In the genomic region with DNA sequence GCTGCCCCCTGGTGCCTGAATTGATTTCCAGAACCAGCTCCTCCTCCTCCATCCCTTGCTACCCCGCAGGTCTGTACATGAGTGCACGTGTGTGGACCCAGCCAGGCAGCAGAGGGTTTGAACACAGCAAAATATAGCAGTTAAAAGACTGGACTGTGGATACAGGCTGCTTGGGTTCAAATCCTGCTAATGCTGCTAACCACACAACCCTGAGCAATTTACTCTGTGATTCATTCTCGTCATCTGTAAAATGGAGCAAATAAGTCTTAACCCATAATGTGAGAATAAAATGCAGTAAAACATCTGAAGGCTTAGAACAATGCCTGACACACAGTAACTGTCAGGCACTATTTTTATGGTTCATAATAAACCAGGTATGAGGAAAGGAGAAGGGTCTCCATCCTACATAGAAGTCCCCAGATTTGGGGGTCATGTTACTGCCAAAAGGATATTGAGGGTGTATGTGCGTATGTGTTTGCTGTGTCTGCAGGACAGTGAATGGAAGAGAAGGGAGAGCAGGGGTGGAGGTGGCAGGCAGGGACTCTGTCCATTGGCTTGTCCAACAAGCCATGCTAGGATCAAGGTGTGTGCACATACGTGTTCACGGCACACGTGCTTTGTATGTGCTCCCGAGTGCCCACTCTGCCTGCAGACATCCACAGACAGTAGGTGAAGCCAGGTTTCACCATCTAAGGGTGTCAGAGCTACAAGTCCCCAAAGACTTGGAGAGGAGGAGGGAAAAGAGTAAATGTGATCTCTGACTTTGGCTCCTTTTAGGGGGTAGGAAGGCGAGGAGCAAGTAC, we compare ENCODE assay signal across 8 cellular contexts. TPM values are rescaled to one million over a fixed set of nuclear protein-coding genes. Genes with fewer than 3 reads are reported as not detected.
DNase-seq lines count a peak whose midpoint lies in the region; ATAC-seq and TF ChIP-seq lines count a peak whose summit lies in the region.

No MANE protein-coding gene starts in this region.

- H3K27ac ChIP-seq in adrenal gland (peak overlapping the region; percentile 76 to 100 (median 99)), mesenchymal stem cell (ENCODE audit: low read length, poor library complexity, severe bottlenecking) (peak overlapping the region; percentile 93), upper lobe of left lung (peak overlapping the region; percentile 94 to 100 (median 99))

- H3K4ac ChIP-seq in mesenchymal stem cell (ENCODE audit: low read depth in 1 of 2, low read length in 2 of 2), result peak overlapping the region in 1 of 2 experiments; percentile 13

- H3K27ac Mint-ChIP-seq in T-helper 1 cell treated with Interleukin-12 subunit alpha and Interleukin-12 subunit beta and Interleukin-4 antibody, amounts not matched to agents 30 μg/mL and 1 μg/mL, for 36 hours, result peak overlapping the region; percentile 95

- H3K36me3 ChIP-seq in adrenal gland (replicated peaks in 1 of 2) (peaks cover 0 to 9% of the 10 kb centered on the region in 2 donors), mesenchymal stem cell (ENCODE audit: control insufficient read depth in 1 of 2, insufficient read depth in 2 of 2, low read depth in 1 of 2, low read length in 2 of 2) (peaks cover 2 to 9% of the 10 kb centered on the region in 2 experiments), upper lobe of left lung (peaks cover 0 to 12% (median 7%) of the 10 kb centered on the region in 4 donors)

- H3K4me1 Mint-ChIP-seq in T-helper 1 cell treated with Interleukin-12 subunit alpha and Interleukin-12 subunit beta and Interleukin-4 antibody, amounts not matched to agents 30 μg/mL and 1 μg/mL, for 36 hours (ENCODE audit: low read depth), result peaks cover 27% of the 10 kb centered on the region

- H2BK12ac ChIP-seq in mesenchymal stem cell (ENCODE audit: low read length in 2 of 2), result peak overlapping the region; percentile 43 to 90

- H3K4me1 ChIP-seq in adrenal gland (replicated peaks in 1 of 2) (peaks cover 12 to 29% of the 10 kb centered on the region in 2 donors), mesenchymal stem cell (ENCODE audit: control insufficient read depth, insufficient read depth, low read depth, low read length) (peaks cover 16% of the 10 kb centered on the region), upper lobe of left lung (peaks cover 27 to 34% (median 31%) of the 10 kb centered on the region in 4 donors)

- no peak for DNase-seq in T-helper 1 cell
- no peak for DNase-seq in adrenal gland
- no peak for DNase-seq in mesenchymal stem cell
- DNase-seq in upper lobe of left lung, result no peak
- DNase-seq in NCI-H82 (lab: John Stamatoyannopoulos, UW), result no peak
- no peak for DNase-seq in Kasumi-1 (lab: John Stamatoyannopoulos, UW)

- H3K14ac ChIP-seq in mesenchymal stem cell (ENCODE audit: low read length in 2 of 2), result no peak overlapping the region

- H3K9ac ChIP-seq in mesenchymal stem cell (ENCODE audit: low read length), result peak overlapping the region; percentile 97

- H2BK15ac ChIP-seq in mesenchymal stem cell (ENCODE audit: low read depth, poor library complexity, severe bottlenecking), result no peak overlapping the region

- H2AK5ac ChIP-seq in mesenchymal stem cell (ENCODE audit: low read length, severe bottlenecking), result no peak overlapping the region

- H3K18ac ChIP-seq in mesenchymal stem cell (ENCODE audit: low read depth in 1 of 2, low read length in 2 of 2), result peak overlapping the region; percentile 11 to 37

- H3K23ac ChIP-seq in mesenchymal stem cell (ENCODE audit: low read length in 2 of 2), result no peak overlapping the region

- no peaks in the 10 kb centered on the region for H3K9me3 Mint-ChIP-seq in T-helper 1 cell treated with Interleukin-12 subunit alpha and Interleukin-12 subunit beta and Interleukin-4 antibody, amounts not matched to agents 30 μg/mL and 1 μg/mL, for 36 hours

- H3K27me3 Mint-ChIP-seq in T-helper 1 cell treated with Interleukin-12 subunit alpha and Interleukin-12 subunit beta and Interleukin-4 antibody, amounts not matched to agents 30 μg/mL and 1 μg/mL, for 36 hours (ENCODE audit: low read depth), result peaks cover 4% of the 10 kb centered on the region

- H3K4me3 ChIP-seq in adrenal gland, result peak overlapping the region in 2 of 4 donors; percentile 60 to 83
- H3K4me3 ChIP-seq in mesenchymal stem cell (ENCODE audit: insufficient read depth in 1 of 2, low read depth in 1 of 2, low read length in 2 of 2), result peak overlapping the region; percentile 32 to 98
- H3K4me3 ChIP-seq in upper lobe of left lung, result peak overlapping the region in 3 of 4 donors; percentile 67 to 78 (median 67)

- peak overlapping the region; percentile 97 for H3K4me3 Mint-ChIP-seq in T-helper 1 cell treated with Interleukin-12 subunit alpha and Interleukin-12 subunit beta and Interleukin-4 antibody, amounts not matched to agents 30 μg/mL and 1 μg/mL, for 36 hours

- no peak overlapping the region for H2BK120ac ChIP-seq in mesenchymal stem cell (ENCODE audit: low read depth, low read length)

- peaks cover 8% of the 10 kb centered on the region for H3K36me3 Mint-ChIP-seq in T-helper 1 cell treated with Interleukin-12 subunit alpha and Interleukin-12 subunit beta and Interleukin-4 antibody, amounts not matched to agents 30 μg/mL and 1 μg/mL, for 36 hours (ENCODE audit: low read depth)

- peak in 2 of 6 experiments; percentile 56 to 74 for TF ChIP-seq CTCF in adrenal gland (IDR thresholded peaks at IDR 0.05)
- TF ChIP-seq CTCF in upper lobe of left lung (IDR thresholded peaks at IDR 0.05), result peak in 2 of 6 experiments; percentile 70 to 83

- ATAC-seq in HG03175 (IDR thresholded peaks at IDR 0.05; ENCODE audit: unreplicated experiment), result peak; percentile 56
- peak in 1 of 2 donors; percentile 76 for ATAC-seq in upper lobe of left lung (ENCODE audit: low FRiP score in 2 of 2)

- H3K27me3 ChIP-seq in adrenal gland (no peaks in the 10 kb centered on the region), mesenchymal stem cell (ENCODE audit: control insufficient read depth in 1 of 2, insufficient read depth in 1 of 2, low read length in 2 of 2) (no peaks in the 10 kb centered on the region), upper lobe of left lung (no peaks in the 10 kb centered on the region)

- no peak overlapping the region for H4K8ac ChIP-seq in mesenchymal stem cell (ENCODE audit: low read length)

- no peaks in the 10 kb centered on the region for H3K9me3 ChIP-seq in adrenal gland (replicated peaks in 1 of 3)
- no peaks in the 10 kb centered on the region for H3K9me3 ChIP-seq in mesenchymal stem cell (ENCODE audit: control insufficient read depth, low read length)
- no peaks in the 10 kb centered on the region for H3K9me3 ChIP-seq in upper lobe of left lung

- no peak for TF ChIP-seq EP300 in upper lobe of left lung (IDR thresholded peaks at IDR 0.05)

- peak overlapping the region; percentile 9 for H4K91ac ChIP-seq in mesenchymal stem cell (ENCODE audit: low read length)

- no peak overlapping the region for H2AFZ ChIP-seq in mesenchymal stem cell (ENCODE audit: low read depth, low read length)

- intact Hi-C loops in adrenal gland (cut with DNase I), result loop anchor here (2.0 to 5.0 kb wide), 2 partner anchors 35 to 42 kb away; partner anchors contain the start of gene NEMP1 (in 1 of the 2)

- peak overlapping the region; percentile 93 for H3K4me2 ChIP-seq in mesenchymal stem cell (ENCODE audit: low read length, poor library complexity, severe bottlenecking)

- H2BK5ac ChIP-seq in mesenchymal stem cell (ENCODE audit: low read depth, low read length, poor library complexity, severe bottlenecking), result no peak overlapping the region

- peaks cover 5% of the 10 kb centered on the region for H3K79me1 ChIP-seq in mesenchymal stem cell (replicated peaks; ENCODE audit: low read length, poor library complexity, severe bottlenecking)

- TF ChIP-seq POLR2A in adrenal gland (IDR thresholded peaks at IDR 0.05) (no peak), upper lobe of left lung (IDR thresholded peaks at IDR 0.05) (no peak)

- 57 to 73% (median 62%) methylated on average over 7 to 9 of the region's 9 CpGs for WGBS in adrenal gland, 4 donors
- 65% methylated on average over 7 of the region's 9 CpGs for WGBS in mesenchymal stem cell
- 59 to 64% methylated on average over 9 of the region's 9 CpGs for WGBS in upper lobe of left lung, 2 donors

RNA-seq across cellular contexts. Expression of gene STAT6, which starts 1.5 kb away (rescaled TPM):
- 100 to 1,000 TPM; 109 to 227 (median 155) TPM for total RNA-seq in adrenal gland
- polyA plus RNA-seq in adrenal gland, result 100 to 1,000 TPM; 102 to 321 (median 177) TPM
- polyA plus RNA-seq in mesenchymal stem cell (2013, experiment 1 of 2), result 87.5 TPM
- 89.4 TPM for polyA plus RNA-seq in mesenchymal stem cell (2013, experiment 2 of 2)
- 100 to 1,000 TPM; 123 to 605 (median 251) TPM for total RNA-seq in upper lobe of left lung

RNA-seq across cellular contexts. Expression of gene LRP1, which starts 15.6 kb away (rescaled TPM):
- total RNA-seq in adrenal gland (100 to 1,000 TPM; 126 to 307 (median 179) TPM), upper lobe of left lung (100 to 1,000 TPM; 137 to 504 (median 308) TPM)
- polyA plus RNA-seq in adrenal gland, result 10 to 100 TPM; 21.2 to 81.0 (median 59.2) TPM
- 68.9 TPM for polyA plus RNA-seq in mesenchymal stem cell (2013, experiment 1 of 2)
- 57.9 TPM for polyA plus RNA-seq in mesenchymal stem cell (2013, experiment 2 of 2)

RNA-seq across cellular contexts. Expression of gene NAB2, which starts 23.8 kb away (rescaled TPM):
- total RNA-seq in adrenal gland, result 10 to 100 TPM; 16.8 to 36.0 (median 18.7) TPM
- 10 to 100 TPM in 2 of 3 donors, 1 to 10 TPM in 1; 9.4 to 64.6 (median 56.9) TPM for polyA plus RNA-seq in adrenal gland
- 28.9 TPM for polyA plus RNA-seq in mesenchymal stem cell (2013, experiment 1 of 2)
- polyA plus RNA-seq in mesenchymal stem cell (2013, experiment 2 of 2), result 27.0 TPM
- total RNA-seq in upper lobe of left lung, result 10 to 100 TPM; 18.1 to 64.9 (median 31.5) TPM

RNA-seq across cellular contexts. Expression of gene NEMP1, which starts 34.1 kb away (rescaled TPM):
- 10 to 100 TPM in 3 of 8 donors, 1 to 10 TPM in 5; 5.8 to 16.4 (median 8.8) TPM for total RNA-seq in adrenal gland
- polyA plus RNA-seq in adrenal gland, result 1 to 10 TPM; 2.7 to 5.7 (median 3.1) TPM
- 6.2 TPM for polyA plus RNA-seq in mesenchymal stem cell (2013, experiment 1 of 2)
- 5.8 TPM for polyA plus RNA-seq in mesenchymal stem cell (2013, experiment 2 of 2)
- 10 to 100 TPM in 3 of 6 donors, 1 to 10 TPM in 3; 6.2 to 13.6 (median 10.0) TPM for total RNA-seq in upper lobe of left lung

RNA-seq across cellular contexts. Expression of gene LRP1-AS, which starts 34.7 kb away (rescaled TPM):
- total RNA-seq in adrenal gland (not detected), upper lobe of left lung (not detected)
- not detected for polyA plus RNA-seq in adrenal gland
- polyA plus RNA-seq in mesenchymal stem cell (2013, experiment 1 of 2), result not detected
- not detected for polyA plus RNA-seq in mesenchymal stem cell (2013, experiment 2 of 2)
